ENCODE assay signal across 1 cellular context in genomic region chr4:61872983-61873382, GRCh38.
TF ChIP-seq lines count a peak whose summit lies in the region.

No MANE protein-coding gene starts in this region.

TF ChIP-seq in GM12878, 131 proteins besides CTCF, POLR2A, EP300 and RAD21 (continued from another document):
- TF ChIP-seq, protein P1, sequence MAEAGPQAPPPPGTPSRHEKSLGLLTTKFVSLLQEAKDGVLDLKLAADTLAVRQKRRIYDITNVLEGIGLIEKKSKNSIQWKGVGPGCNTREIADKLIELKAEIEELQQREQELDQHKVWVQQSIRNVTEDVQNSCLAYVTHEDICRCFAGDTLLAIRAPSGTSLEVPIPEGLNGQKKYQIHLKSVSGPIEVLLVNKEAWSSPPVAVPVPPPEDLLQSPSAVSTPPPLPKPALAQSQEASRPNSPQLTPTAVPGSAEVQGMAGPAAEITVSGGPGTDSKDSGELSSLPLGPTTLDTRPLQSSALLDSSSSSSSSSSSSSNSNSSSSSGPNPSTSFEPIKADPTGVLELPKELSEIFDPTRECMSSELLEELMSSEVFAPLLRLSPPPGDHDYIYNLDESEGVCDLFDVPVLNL (IDR thresholded peaks at IDR 0.05; ENCODE audit: low read depth, low read length) = no peak
